ENCODE assay signal across 1 cellular context in genomic region chr17:74245145-74245817, GRCh38.
TF ChIP-seq lines count a peak whose summit lies in the region.

No MANE protein-coding gene starts in this region.

TF ChIP-seq in H1, 55 proteins besides CTCF, POLR2A, EP300 and RAD21:
- TF ChIP-seq EZH2 (IDR thresholded peaks at IDR 0.05; ENCODE audit: low read depth, low read length, severe bottlenecking): no peak
- TF ChIP-seq SUZ12 (IDR thresholded peaks at IDR 0.05; ENCODE audit: low read length): 0 out of 2 replicates have a peak, but pooled peaks have one; percentile 27
- no peak for TF ChIP-seq FOSL1 (IDR thresholded peaks at IDR 0.05; ENCODE audit: insufficient read depth, low read depth, low read length)
- TF ChIP-seq TEAD4 (IDR thresholded peaks at IDR 0.05; ENCODE audit: low read depth, low read length): peak; percentile 95
- TF ChIP-seq SRF (IDR thresholded peaks at IDR 0.05; ENCODE audit: low read depth, low read length): no peak
- no peak for TF ChIP-seq SP2 (IDR thresholded peaks at IDR 0.05; ENCODE audit: low read length)
- peak; percentile 26 for TF ChIP-seq ASH2L (IDR thresholded peaks at IDR 0.05; ENCODE audit: low read length)
- 0 out of 2 replicates have a peak, but pooled peaks have one; percentile 72 for TF ChIP-seq RXRA (IDR thresholded peaks at IDR 0.05; ENCODE audit: insufficient read depth, low read depth, low read length)
- TF ChIP-seq RFX5 (IDR thresholded peaks at IDR 0.05; ENCODE audit: borderline replicate concordance, low read depth, low read length): no peak
- peak; percentile 94 to 97; a peak in 2 of 4 replicates for TF ChIP-seq HDAC2 (IDR thresholded peaks at IDR 0.05; ENCODE audit: borderline replicate concordance in 1 of 2, low read depth in 2 of 2, low read length in 2 of 2)
- TF ChIP-seq SIN3A (conservative IDR thresholded peaks at IDR 0.05 in 1 of 2, IDR thresholded peaks at IDR 0.05 in 1 of 2; ENCODE audit: low read depth in 1 of 2, low read length in 2 of 2): 0 out of 4 replicates have a peak, but pooled peaks of 1 of the 2 experiments have one; percentile 16
- no peak for TF ChIP-seq SIRT6 (IDR thresholded peaks at IDR 0.05; ENCODE audit: low read length)
- TF ChIP-seq, protein P1, sequence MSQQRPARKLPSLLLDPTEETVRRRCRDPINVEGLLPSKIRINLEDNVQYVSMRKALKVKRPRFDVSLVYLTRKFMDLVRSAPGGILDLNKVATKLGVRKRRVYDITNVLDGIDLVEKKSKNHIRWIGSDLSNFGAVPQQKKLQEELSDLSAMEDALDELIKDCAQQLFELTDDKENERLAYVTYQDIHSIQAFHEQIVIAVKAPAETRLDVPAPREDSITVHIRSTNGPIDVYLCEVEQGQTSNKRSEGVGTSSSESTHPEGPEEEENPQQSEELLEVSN (IDR thresholded peaks at IDR 0.05): peak; percentile 46; the same call in 1 of the 2 replicates
- peak; percentile 43; the same call in 1 of the 2 replicates for TF ChIP-seq KDM1A (IDR thresholded peaks at IDR 0.05; ENCODE audit: borderline replicate concordance, low read length)
- TF ChIP-seq TAF7 (optimal IDR thresholded peaks at IDR 0.05; ENCODE audit: borderline replicate concordance, low read depth, low read length): no peak
- TF ChIP-seq, protein P2, sequence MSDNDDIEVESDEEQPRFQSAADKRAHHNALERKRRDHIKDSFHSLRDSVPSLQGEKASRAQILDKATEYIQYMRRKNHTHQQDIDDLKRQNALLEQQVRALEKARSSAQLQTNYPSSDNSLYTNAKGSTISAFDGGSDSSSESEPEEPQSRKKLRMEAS (IDR thresholded peaks at IDR 0.05): peak; percentile 24; the same call in 1 of the 2 replicates
- no peak for TF ChIP-seq BCL11A (IDR thresholded peaks at IDR 0.05; ENCODE audit: low read depth in 2 of 2, low read length in 2 of 2)
- TF ChIP-seq TBP (IDR thresholded peaks at IDR 0.05; ENCODE audit: low read depth, low read length): no peak
- no peak for TF ChIP-seq NRF1 (IDR thresholded peaks at IDR 0.05; ENCODE audit: low read depth, low read length)
- TF ChIP-seq SP4 (IDR thresholded peaks at IDR 0.05; ENCODE audit: low read length): 0 out of 2 replicates have a peak, but pooled peaks have one; percentile 36
- peak; percentile 72 for TF ChIP-seq NANOG (IDR thresholded peaks at IDR 0.05; ENCODE audit: insufficient read depth, low read depth, low read length, poor library complexity, severe bottlenecking)
- 0 out of 2 replicates have a peak, but pooled peaks have one; percentile 52 for TF ChIP-seq YY1 (IDR thresholded peaks at IDR 0.05; ENCODE audit: low read depth, low read length)
- TF ChIP-seq POU5F1 (IDR thresholded peaks at IDR 0.05; ENCODE audit: low read depth, low read length): no peak
